In genomic region chr19:3175761-3176714, GRCh38 we compare ENCODE assay signal across 10 cellular contexts. TPM values are rescaled to one million over a fixed set of nuclear protein-coding genes. Genes with fewer than 3 reads are reported as not detected.
DNase-seq lines count a peak whose midpoint lies in the region; ATAC-seq, FAIRE-seq and TF ChIP-seq lines count a peak whose summit lies in the region.
"Had no signal": no experiment of that assay in that cellular context is flagged by ENCODE, and none has a peak within 500 bp of the region (broad histone marks: within the 10 kb centered on the region; RNA-seq: fewer than 3 reads in every experiment).

No MANE protein-coding gene starts in this region.

- no peak for FAIRE-seq in RCC 7860 (lab: Jason Lieb, UNC)
- FAIRE-seq: endometrium had no signal

- H3K36me3 ChIP-seq in uterus (no peaks in the 10 kb centered on the region), brain microvascular endothelial cell (replicated peaks) (no peaks in the 10 kb centered on the region)

- no peaks in the 10 kb centered on the region for H3K9me3 ChIP-seq in uterus

- intact Hi-C loops in uterus (cut with DNase I; ENCODE audit: low total_unique reads): no loop called here

- ATAC-seq in GM19452 (IDR thresholded peaks at IDR 0.05; ENCODE audit: unreplicated experiment): no peak

- H3K27me3 ChIP-seq in uterus (no peaks in the 10 kb centered on the region), brain microvascular endothelial cell (replicated peaks) (no peaks in the 10 kb centered on the region)

- no peak for TF ChIP-seq CTCF in uterus (IDR thresholded peaks at IDR 0.05)
- no peak for TF ChIP-seq CTCF in brain microvascular endothelial cell (IDR thresholded peaks at IDR 0.05; ENCODE audit: low read depth, low read length, missing control alignments)

- H3K27ac ChIP-seq in epithelial cell of prostate: peak overlapping the region; percentile 97
- H3K27ac ChIP-seq in uterus: no peak overlapping the region
- no peak overlapping the region for H3K27ac ChIP-seq in brain microvascular endothelial cell

- DNase-seq in NCI-H345 (lab: John Stamatoyannopoulos, UW) (peak; percentile 25), NCI-H345 treated with DMSO at 0.1 percent for 48 hours (lab: John Stamatoyannopoulos, UW; ENCODE audit: unreplicated experiment) (no peak), RCC 7860 (ENCODE audit: low spot score) (peak; percentile 15), epithelial cell of prostate (ENCODE audit: low read depth, low spot score) (peak; percentile 94), uterus (no peak), brain microvascular endothelial cell (no peak)
- peak; percentile 14 for DNase-seq in stimulated activated naive CD4-positive, alpha-beta T cell treated with Interleukin-2 at 50 U/mL for 16 hours (lab: John Stamatoyannopoulos, UW)
- DNase-seq: NCI-H1694 had no signal

- TF ChIP-seq POLR2A in uterus (IDR thresholded peaks at IDR 0.05): no peak

- no peak overlapping the region for H3K4me3 ChIP-seq in uterus
- H3K4me3 ChIP-seq in brain microvascular endothelial cell (ENCODE audit: low read depth, low read length): no peak overlapping the region

- no peaks in the 10 kb centered on the region for H3K4me1 ChIP-seq in uterus

- in situ Hi-C loops in brain microvascular endothelial cell (cut with HindIII; ENCODE audit: low pct_ligation_motif_present, low sequenced_read_pairs): no loop called here

RNA-seq across cellular contexts. Expression of gene S1PR4, which starts 2.5 kb away (rescaled TPM):
- 1 to 10 TPM in 2 of 4 donors, not detected in 2; 1.3 to 2.0 TPM for total RNA-seq in uterus

RNA-seq across cellular contexts. Expression of gene NCLN, which starts 9.7 kb away (rescaled TPM):
- total RNA-seq in uterus: 10 to 100 TPM; 19.2 to 37.3 (median 28.2) TPM

RNA-seq across cellular contexts. Expression of gene GNA15, which starts 40.2 kb away (rescaled TPM):
- 1 to 10 TPM; 1.2 to 7.2 (median 2.9) TPM for total RNA-seq in uterus

RNA-seq across cellular contexts. Expression of gene CELF5, which starts 48.4 kb away (rescaled TPM):
- total RNA-seq in uterus: under 1 TPM in 2 of 4 donors, not detected in 2; 0.28 to 0.73 TPM

Comparison
In these comparisons a context has a peak if more than half of its experiments do, and no peak if none do; other contexts are left out.
1. DNase-seq: peak in NCI-H345 (single experiment), RCC 7860 (single experiment), epithelial cell of prostate (single experiment) and stimulated activated naive CD4-positive, alpha-beta T cell treated with Interleukin-2 at 50 U/mL for 16 hours (single experiment); none in NCI-H345 treated with DMSO at 0.1 percent for 48 hours (single experiment), uterus (0 of 2) and brain microvascular endothelial cell (single experiment).